23 cellular contexts compared by ENCODE assay signal in genomic region chr16:88777801-88778415, GRCh38. TPM values are rescaled to one million over a fixed set of nuclear protein-coding genes. Genes with fewer than 3 reads are reported as not detected.
DNase-seq lines count a peak whose midpoint lies in the region; ATAC-seq and TF ChIP-seq lines count a peak whose summit lies in the region.
"Had no signal": no experiment of that assay in that cellular context is flagged by ENCODE, and none has a peak within 500 bp of the region (broad histone marks: within the 10 kb centered on the region; RNA-seq: fewer than 3 reads in every experiment).

No MANE protein-coding gene starts in this region.

- TF ChIP-seq EP300 in transverse colon (IDR thresholded peaks at IDR 0.05; ENCODE audit: low read depth) = no peak

- no peaks in the 10 kb centered on the region for H3K36me3 ChIP-seq in transverse colon
- H3K36me3 ChIP-seq: ovary, upper lobe of right lung had no signal

- CTCF ChIA-PET in activated CD8-positive, alpha-beta T cell treated with anti-CD3 and anti-CD28 coated beads, Interleukin-2, amount 10 ng/mL, durations not matched to agents 7 days and 5 days (lab: Charles Lee) = interaction anchor here (1.4 kb wide), 1 partner anchor 17 kb away, joined by 3 read pairs; no protein-coding TSS in a partner anchor
- CTCF ChIA-PET in activated CD8-positive, alpha-beta T cell treated with anti-CD3 and anti-CD28 coated beads for 36 hours (lab: Charles Lee) = interaction anchor here (1.2 kb wide), 1 partner anchor 35 kb away, joined by 3 read pairs; no protein-coding TSS in a partner anchor
- CTCF ChIA-PET in WTC11 (lab: Charles Lee) = interaction anchor here (0.6 to 10.5 kb wide), 7 partner anchors 14 to 129 kb away, joined by 3 to 117 read pairs (median 5); no protein-coding TSS in a partner anchor

- H3K27me3 ChIP-seq in transverse colon = no peaks in the 10 kb centered on the region
- H3K27me3 ChIP-seq: hepatocyte, ovary, upper lobe of right lung had no signal

- no peak for DNase-seq in activated CD8-positive, alpha-beta T cell treated with anti-CD3 and anti-CD28 coated beads, Interleukin-2, amount 10 ng/mL, durations not matched to agents 7 days and 5 days
- no peak for DNase-seq in activated CD8-positive, alpha-beta T cell treated with anti-CD3 and anti-CD28 coated beads for 36 hours
- DNase-seq in WTC11 (ENCODE audit: low spot score) (no peak), islet precursor cell (peak; percentile 54), transverse colon (no peak), RKO (ENCODE audit: low spot score) (no peak)
- DNase-seq: activated CD4-positive, alpha-beta T cell treated with anti-CD3 and anti-CD28 coated beads for 36 hours; activated naive CD8-positive, alpha-beta T cell treated with anti-CD3 and anti-CD28 coated beads, Interleukin-2, amount 50 U/mL, for 24 hours; activated T-cell treated with anti-CD3 and anti-CD28 coated beads, Interleukin-2, amount 50 U/mL, for 4 hours; CD8-positive, alpha-beta T cell; EL; Karpas-422; left cardiac atrium; NCI-H1417 treated with DMSO at 0.1 percent for 48 hours; NCI-H345; ovary; SIG-M5; upper lobe of right lung had no signal

- H3K36me3 Mint-ChIP-seq in activated CD8-positive, alpha-beta T cell treated with anti-CD3 and anti-CD28 coated beads, Interleukin-2, amount 10 ng/mL, durations not matched to agents 7 days and 5 days (ENCODE audit: low read depth) = peaks cover 11% of the 10 kb centered on the region
- H3K36me3 Mint-ChIP-seq in activated CD8-positive, alpha-beta T cell treated with anti-CD3 and anti-CD28 coated beads for 36 hours (ENCODE audit: low read depth) = no peaks in the 10 kb centered on the region
- H3K36me3 Mint-ChIP-seq in WTC11 = no peaks in the 10 kb centered on the region
- H3K36me3 Mint-ChIP-seq: CD8-positive, alpha-beta T cell had no signal

- TF ChIP-seq POLR2A in transverse colon (IDR thresholded peaks at IDR 0.05) = no peak

- POLR2A ChIA-PET in activated CD8-positive, alpha-beta T cell treated with anti-CD3 and anti-CD28 coated beads, Interleukin-2, amount 10 ng/mL, durations not matched to agents 7 days and 5 days (lab: Charles Lee) = interaction anchor here (0.6 kb wide), 1 partner anchor 21 kb away, joined by 3 read pairs; no protein-coding TSS in a partner anchor
- POLR2A ChIA-PET in activated CD8-positive, alpha-beta T cell treated with anti-CD3 and anti-CD28 coated beads for 36 hours (lab: Charles Lee) = no interaction called here
- POLR2A ChIA-PET in WTC11 (lab: Charles Lee) = no interaction called here

- peaks cover 48% of the 10 kb centered on the region for H3K4me1 Mint-ChIP-seq in activated CD8-positive, alpha-beta T cell treated with anti-CD3 and anti-CD28 coated beads, Interleukin-2, amount 10 ng/mL, durations not matched to agents 7 days and 5 days (ENCODE audit: low read depth)
- peaks cover 35% of the 10 kb centered on the region for H3K4me1 Mint-ChIP-seq in activated CD8-positive, alpha-beta T cell treated with anti-CD3 and anti-CD28 coated beads for 36 hours (ENCODE audit: low read depth)
- peaks cover 11% of the 10 kb centered on the region for H3K4me1 Mint-ChIP-seq in WTC11

- peaks cover 61 to 88% (median 71%) of the 10 kb centered on the region in 4 donors for H3K4me1 ChIP-seq in transverse colon

- H3K27me3 Mint-ChIP-seq in activated CD8-positive, alpha-beta T cell treated with anti-CD3 and anti-CD28 coated beads, Interleukin-2, amount 10 ng/mL, durations not matched to agents 7 days and 5 days (ENCODE audit: low read depth) = no peaks in the 10 kb centered on the region
- H3K27me3 Mint-ChIP-seq in activated CD8-positive, alpha-beta T cell treated with anti-CD3 and anti-CD28 coated beads for 36 hours = no peaks in the 10 kb centered on the region
- no peaks in the 10 kb centered on the region for H3K27me3 Mint-ChIP-seq in WTC11 (ENCODE audit: low read depth)
- H3K27me3 Mint-ChIP-seq: activated CD4-positive, alpha-beta T cell treated with anti-CD3 and anti-CD28 coated beads for 36 hours; activated naive CD8-positive, alpha-beta T cell treated with anti-CD3 and anti-CD28 coated beads, Interleukin-2, amount 50 U/mL, for 24 hours had no signal

- intact Hi-C loops in activated CD8-positive, alpha-beta T cell treated with anti-CD3 and anti-CD28 coated beads for 36 hours (cut with micrococcal nuclease) = no loop called here
- intact Hi-C loops in transverse colon (cut with DNase I; ENCODE audit: low total_unique reads) = no loop called here

- H3K4me3 ChIP-seq in transverse colon = no peak overlapping the region
- H3K4me3 ChIP-seq: A549, hepatocyte, ovary, skin epidermis, upper lobe of right lung had no signal

- no peaks in the 10 kb centered on the region for H3K9me3 Mint-ChIP-seq in activated CD8-positive, alpha-beta T cell treated with anti-CD3 and anti-CD28 coated beads, Interleukin-2, amount 10 ng/mL, durations not matched to agents 7 days and 5 days (ENCODE audit: insufficient read depth)
- no peaks in the 10 kb centered on the region for H3K9me3 Mint-ChIP-seq in activated CD8-positive, alpha-beta T cell treated with anti-CD3 and anti-CD28 coated beads for 36 hours
- H3K9me3 Mint-ChIP-seq in WTC11 = no peaks in the 10 kb centered on the region
- H3K9me3 Mint-ChIP-seq: activated naive CD8-positive, alpha-beta T cell treated with anti-CD3 and anti-CD28 coated beads, Interleukin-2, amount 50 U/mL, for 24 hours; activated T-cell treated with anti-CD3 and anti-CD28 coated beads, Interleukin-2, amount 50 U/mL, for 4 hours; CD8-positive, alpha-beta T cell had no signal

- in situ Hi-C loops in transverse colon (cut with MboI; ENCODE audit: low pct_ligation_motif_present in 1 of 4, low pct_unique_long_range_greater_than_20kb in 1 of 4, low sequenced_read_pairs in 3 of 4) = no loop called here

- H3K9me3 ChIP-seq in transverse colon = no peaks in the 10 kb centered on the region
- H3K9me3 ChIP-seq: A549, ovary, upper lobe of right lung had no signal

- H3K27ac Mint-ChIP-seq in activated CD8-positive, alpha-beta T cell treated with anti-CD3 and anti-CD28 coated beads, Interleukin-2, amount 10 ng/mL, durations not matched to agents 7 days and 5 days = peak overlapping the region; percentile 20
- no peak overlapping the region for H3K27ac Mint-ChIP-seq in activated CD8-positive, alpha-beta T cell treated with anti-CD3 and anti-CD28 coated beads for 36 hours
- H3K27ac Mint-ChIP-seq in WTC11 = peak overlapping the region; percentile 76
- H3K27ac Mint-ChIP-seq: activated CD4-positive, alpha-beta T cell treated with anti-CD3 and anti-CD28 coated beads for 36 hours; activated naive CD8-positive, alpha-beta T cell treated with anti-CD3 and anti-CD28 coated beads, Interleukin-2, amount 50 U/mL, for 24 hours; CD8-positive, alpha-beta T cell had no signal

- no peak for ATAC-seq in activated CD8-positive, alpha-beta T cell treated with anti-CD3 and anti-CD28 coated beads, Interleukin-2, amount 10 ng/mL, durations not matched to agents 7 days and 5 days
- ATAC-seq in activated CD8-positive, alpha-beta T cell treated with anti-CD3 and anti-CD28 coated beads for 36 hours = no peak
- no peak for ATAC-seq in WTC11
- ATAC-seq in GM21367 (IDR thresholded peaks at IDR 0.05; ENCODE audit: unreplicated experiment) = no peak
- ATAC-seq in HG02763 (IDR thresholded peaks at IDR 0.05; ENCODE audit: unreplicated experiment) = no peak
- ATAC-seq: A549; activated CD4-positive, alpha-beta T cell treated with anti-CD3 and anti-CD28 coated beads for 36 hours; activated naive CD8-positive, alpha-beta T cell treated with anti-CD3 and anti-CD28 coated beads, Interleukin-2, amount 50 U/mL, for 24 hours; activated T-cell treated with anti-CD3 and anti-CD28 coated beads, Interleukin-2, amount 50 U/mL, for 4 hours; CD8-positive, alpha-beta T cell; left cardiac atrium; upper lobe of right lung had no signal

- WGBS in transverse colon (ENCODE audit: low coverage in 1 of 2), 2 donors = 58 to 85% methylated on average over 10 to 22 of the region's 23 CpGs

- H3K4me3 Mint-ChIP-seq in activated CD8-positive, alpha-beta T cell treated with anti-CD3 and anti-CD28 coated beads, Interleukin-2, amount 10 ng/mL, durations not matched to agents 7 days and 5 days = no peak overlapping the region
- H3K4me3 Mint-ChIP-seq in activated CD8-positive, alpha-beta T cell treated with anti-CD3 and anti-CD28 coated beads for 36 hours = no peak overlapping the region
- H3K4me3 Mint-ChIP-seq in WTC11 = no peak overlapping the region
- H3K4me3 Mint-ChIP-seq: activated CD4-positive, alpha-beta T cell treated with anti-CD3 and anti-CD28 coated beads for 36 hours; activated naive CD8-positive, alpha-beta T cell treated with anti-CD3 and anti-CD28 coated beads, Interleukin-2, amount 50 U/mL, for 24 hours; activated T-cell treated with anti-CD3 and anti-CD28 coated beads, Interleukin-2, amount 50 U/mL, for 4 hours; CD8-positive, alpha-beta T cell had no signal

- H3K27ac ChIP-seq in transverse colon = peak overlapping the region; percentile 90 to 97 (median 94)
- H3K27ac ChIP-seq: A549, hepatocyte, ovary, upper lobe of right lung had no signal

- TF ChIP-seq CTCF in activated CD8-positive, alpha-beta T cell treated with anti-CD3 and anti-CD28 coated beads for 36 hours (IDR thresholded peaks at IDR 0.05) = no peak
- TF ChIP-seq CTCF in WTC11 (IDR thresholded peaks at IDR 0.05) = no peak
- no peak for TF ChIP-seq CTCF in transverse colon (IDR thresholded peaks at IDR 0.05)

RNA-seq across cellular contexts. Expression of gene PIEZO1, which starts 7.1 kb away (rescaled TPM):
- 100 to 1,000 TPM; 226 to 230 TPM for total RNA-seq in activated CD8-positive, alpha-beta T cell treated with anti-CD3 and anti-CD28 coated beads, Interleukin-2, amount 10 ng/mL, durations not matched to agents 7 days and 5 days
- total RNA-seq in activated CD8-positive, alpha-beta T cell treated with anti-CD3 and anti-CD28 coated beads for 36 hours = 10 to 100 TPM; 87.7 to 91.8 TPM
- total RNA-seq in WTC11 (2021) (68.3 to 75.1 TPM (median 71.3 TPM) in 3 replicates), transverse colon (100 to 1,000 TPM; 133 to 546 (median 179) TPM)

RNA-seq across cellular contexts. Expression of gene CDT1, which starts 25.7 kb away (rescaled TPM):
- total RNA-seq in activated CD8-positive, alpha-beta T cell treated with anti-CD3 and anti-CD28 coated beads, Interleukin-2, amount 10 ng/mL, durations not matched to agents 7 days and 5 days = 100 to 1,000 TPM; 126 to 132 TPM
- total RNA-seq in activated CD8-positive, alpha-beta T cell treated with anti-CD3 and anti-CD28 coated beads for 36 hours = 100 to 1,000 TPM; 180 to 182 TPM
- total RNA-seq in WTC11 (2021) (142 to 154 TPM (median 149 TPM) in 3 replicates), transverse colon (10 to 100 TPM in 1 of 4 donors, 1 to 10 TPM in 2, not detected in 1; 3.8 to 12.5 (median 6.7) TPM)

RNA-seq across cellular contexts. Expression of gene APRT, which starts 33.8 kb away (rescaled TPM):
- 100 to 1,000 TPM; 140 to 141 TPM for total RNA-seq in activated CD8-positive, alpha-beta T cell treated with anti-CD3 and anti-CD28 coated beads, Interleukin-2, amount 10 ng/mL, durations not matched to agents 7 days and 5 days
- total RNA-seq in activated CD8-positive, alpha-beta T cell treated with anti-CD3 and anti-CD28 coated beads for 36 hours = 100 to 1,000 TPM; 236 to 240 TPM
- total RNA-seq in WTC11 (2021) (272 to 288 TPM (median 282 TPM) in 3 replicates), transverse colon (100 to 1,000 TPM in 2 of 4 donors, 10 to 100 TPM in 2; 81.6 to 221 (median 149) TPM)

Comparison
In these comparisons a context has a peak if more than half of its experiments do, and no peak if none do; other contexts are left out.
1. RNA of gene CDT1, which starts 25.7 kb away (total RNA-seq): 180 to 182 TPM in activated CD8-positive, alpha-beta T cell treated with anti-CD3 and anti-CD28 coated beads for 36 hours, 142 to 154 TPM in WTC11 and 126 to 132 TPM in activated CD8-positive, alpha-beta T cell treated with anti-CD3 and anti-CD28 coated beads, Interleukin-2, amount 10 ng/mL, durations not matched to agents 7 days and 5 days; 3.8 to 12.5 TPM in transverse colon; every median in the first group is over 4 times any median in the second.